ENCODE assay signal across 1 cellular context in genomic region chr6:117253785-117254184, GRCh38.
TF ChIP-seq lines count a peak whose summit lies in the region.

No MANE protein-coding gene starts in this region.

TF ChIP-seq in K562, 482 proteins besides CTCF, POLR2A, EP300 and RAD21 (continued from another document):
- TF ChIP-seq ZMIZ1 (IDR thresholded peaks at IDR 0.05; ENCODE audit: low read depth in 2 of 2, low read length in 2 of 2) (no peak), CBX3 (IDR thresholded peaks at IDR 0.05; ENCODE audit: borderline replicate concordance in 1 of 2, low read length in 2 of 2) (no peak), THRA (IDR thresholded peaks at IDR 0.05) (no peak)
